ENCODE assay signal across 8 cellular contexts in genomic region chr5:36690041-36690941, GRCh38.
DNase-seq lines count a peak whose midpoint lies in the region; ATAC-seq, FAIRE-seq and TF ChIP-seq lines count a peak whose summit lies in the region.

No MANE protein-coding gene starts in this region.

- peaks cover 27% of the 10 kb centered on the region for H3K27me3 Mint-ChIP-seq in T-helper 2 cell treated with Interferon-gamma antibody and Interleukin-4, amounts not matched to agents 5 μg/mL and 100 μg/mL, for 36 hours (ENCODE audit: low read depth)

- H3K36me3 Mint-ChIP-seq in T-helper 2 cell treated with Interferon-gamma antibody and Interleukin-4, amounts not matched to agents 5 μg/mL and 100 μg/mL, for 36 hours (ENCODE audit: low read depth), result no peaks in the 10 kb centered on the region

- no peak; the same call in none of the 2 replicates for TF ChIP-seq POLR2A in GM12891 (IDR thresholded peaks at IDR 0.05; ENCODE audit: low read depth, low read length)

- peaks cover 13% of the 10 kb centered on the region for H3K4me1 Mint-ChIP-seq in T-helper 2 cell treated with Interferon-gamma antibody and Interleukin-4, amounts not matched to agents 5 μg/mL and 100 μg/mL, for 36 hours (ENCODE audit: low read depth)

- peak overlapping the region; percentile 83 for H3K4me3 Mint-ChIP-seq in T-helper 2 cell treated with Interferon-gamma antibody and Interleukin-4, amounts not matched to agents 5 μg/mL and 100 μg/mL, for 36 hours

- peak; percentile 74 for DNase-seq in GM12891 (ENCODE audit: insufficient read length, low spot score)
- DNase-seq in NCI-H1417 (lab: John Stamatoyannopoulos, UW), result peak; percentile 46 to 94 (median 90)
- DNase-seq in T-helper 2 cell treated with Interferon-gamma antibody and Interleukin-4, amounts not matched to agents 5 μg/mL and 100 μg/mL, for 36 hours (ENCODE audit: low spot score), result peak; percentile 52
- DNase-seq in astrocyte of the hippocampus (ENCODE audit: low read depth, low spot score), result peak; percentile 91
- DNase-seq in hypothalamus (lab: John Stamatoyannopoulos, UW), result peak in 50 of 51 donors; percentile 6 to 81 (median 66)
- DNase-seq in renal cortical epithelial cell (ENCODE audit: low read depth), result peak; percentile 58
- DNase-seq in NK-92 treated with Interleukin-12 subunit alpha and Interleukin-12 subunit beta, amount 100 ng/mL, for 24 hours (lab: John Stamatoyannopoulos, UW), result no peak

- no peaks in the 10 kb centered on the region for H3K9me3 Mint-ChIP-seq in T-helper 2 cell treated with Interferon-gamma antibody and Interleukin-4, amounts not matched to agents 5 μg/mL and 100 μg/mL, for 36 hours

- peak; percentile 85 for ATAC-seq in HG02798 (IDR thresholded peaks at IDR 0.05; ENCODE audit: poor library complexity, unreplicated experiment)

- no peak overlapping the region for H3K27ac Mint-ChIP-seq in T-helper 2 cell treated with Interferon-gamma antibody and Interleukin-4, amounts not matched to agents 5 μg/mL and 100 μg/mL, for 36 hours

- FAIRE-seq in GM12891 (lab: Jason Lieb, UNC), result peak; percentile 28

TF ChIP-seq in GM12891, 5 proteins besides CTCF, POLR2A, EP300 and RAD21:
- TF ChIP-seq TAF1 (IDR thresholded peaks at IDR 0.05; ENCODE audit: low read depth, low read length), result no peak
- no peak for TF ChIP-seq PAX5 (IDR thresholded peaks at IDR 0.05; ENCODE audit: insufficient read depth, low read length, severe bottlenecking)
- TF ChIP-seq SPI1 (IDR thresholded peaks at IDR 0.05; ENCODE audit: low read depth, low read length), result peak; percentile 95
- TF ChIP-seq POLR2AphosphoS5 (IDR thresholded peaks at IDR 0.05; ENCODE audit: low read depth, low read length), result no peak
- TF ChIP-seq POU2F2 (IDR thresholded peaks at IDR 0.05; ENCODE audit: low read depth, low read length), result no peak
TF ChIP-seq in GM12891: peak in this region for 1.
